Comparison of ENCODE assay signal across 1 cellular context in genomic region chr9:135500525-135501260, GRCh38.
TF ChIP-seq lines count a peak whose summit lies in the region.

Gene MRPS2 (plus strand): TSS chr9:135500682. CDS start chr9:135500711, 29 bp downstream.

TF ChIP-seq in WTC11, 78 proteins besides CTCF, POLR2A, EP300 and RAD21 (continued from another document and continues in another):
- TF ChIP-seq CREM (CRISPR knock-in tag; IDR thresholded peaks at IDR 0.05) = 0 out of 2 replicates have a peak, but pooled peaks have one; percentile 27
- TF ChIP-seq, protein P1, sequence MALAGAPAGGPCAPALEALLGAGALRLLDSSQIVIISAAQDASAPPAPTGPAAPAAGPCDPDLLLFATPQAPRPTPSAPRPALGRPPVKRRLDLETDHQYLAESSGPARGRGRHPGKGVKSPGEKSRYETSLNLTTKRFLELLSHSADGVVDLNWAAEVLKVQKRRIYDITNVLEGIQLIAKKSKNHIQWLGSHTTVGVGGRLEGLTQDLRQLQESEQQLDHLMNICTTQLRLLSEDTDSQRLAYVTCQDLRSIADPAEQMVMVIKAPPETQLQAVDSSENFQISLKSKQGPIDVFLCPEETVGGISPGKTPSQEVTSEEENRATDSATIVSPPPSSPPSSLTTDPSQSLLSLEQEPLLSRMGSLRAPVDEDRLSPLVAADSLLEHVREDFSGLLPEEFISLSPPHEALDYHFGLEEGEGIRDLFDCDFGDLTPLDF (CRISPR knock-in tag; IDR thresholded peaks at IDR 0.05) = no peak
- no peak for TF ChIP-seq GTF2I (CRISPR knock-in tag; conservative IDR thresholded peaks at IDR 0.05)
- TF ChIP-seq ZNF671 (CRISPR knock-in tag; IDR thresholded peaks at IDR 0.05) = no peak
- TF ChIP-seq JUN (CRISPR knock-in tag; IDR thresholded peaks at IDR 0.05) = no peak
- TF ChIP-seq, protein P2, sequence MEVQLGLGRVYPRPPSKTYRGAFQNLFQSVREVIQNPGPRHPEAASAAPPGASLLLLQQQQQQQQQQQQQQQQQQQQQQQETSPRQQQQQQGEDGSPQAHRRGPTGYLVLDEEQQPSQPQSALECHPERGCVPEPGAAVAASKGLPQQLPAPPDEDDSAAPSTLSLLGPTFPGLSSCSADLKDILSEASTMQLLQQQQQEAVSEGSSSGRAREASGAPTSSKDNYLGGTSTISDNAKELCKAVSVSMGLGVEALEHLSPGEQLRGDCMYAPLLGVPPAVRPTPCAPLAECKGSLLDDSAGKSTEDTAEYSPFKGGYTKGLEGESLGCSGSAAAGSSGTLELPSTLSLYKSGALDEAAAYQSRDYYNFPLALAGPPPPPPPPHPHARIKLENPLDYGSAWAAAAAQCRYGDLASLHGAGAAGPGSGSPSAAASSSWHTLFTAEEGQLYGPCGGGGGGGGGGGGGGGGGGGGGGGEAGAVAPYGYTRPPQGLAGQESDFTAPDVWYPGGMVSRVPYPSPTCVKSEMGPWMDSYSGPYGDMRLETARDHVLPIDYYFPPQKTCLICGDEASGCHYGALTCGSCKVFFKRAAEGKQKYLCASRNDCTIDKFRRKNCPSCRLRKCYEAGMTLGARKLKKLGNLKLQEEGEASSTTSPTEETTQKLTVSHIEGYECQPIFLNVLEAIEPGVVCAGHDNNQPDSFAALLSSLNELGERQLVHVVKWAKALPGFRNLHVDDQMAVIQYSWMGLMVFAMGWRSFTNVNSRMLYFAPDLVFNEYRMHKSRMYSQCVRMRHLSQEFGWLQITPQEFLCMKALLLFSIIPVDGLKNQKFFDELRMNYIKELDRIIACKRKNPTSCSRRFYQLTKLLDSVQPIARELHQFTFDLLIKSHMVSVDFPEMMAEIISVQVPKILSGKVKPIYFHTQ (CRISPR knock-in tag; IDR thresholded peaks at IDR 0.05) = no peak
- peak; percentile 62 for TF ChIP-seq TEAD1 (CRISPR knock-in tag; IDR thresholded peaks at IDR 0.05)
- no peak for TF ChIP-seq ARID4B (CRISPR knock-in tag; IDR thresholded peaks at IDR 0.05; ENCODE audit: borderline replicate concordance)
- TF ChIP-seq SOX15 (CRISPR knock-in tag; IDR thresholded peaks at IDR 0.05) = no peak
- TF ChIP-seq NR3C1 (CRISPR knock-in tag; conservative IDR thresholded peaks at IDR 0.05; ENCODE audit: low read depth) = 0 out of 2 replicates have a peak, but pooled peaks have one; percentile 52
- TF ChIP-seq SMAD3 (CRISPR knock-in tag; IDR thresholded peaks at IDR 0.05; ENCODE audit: borderline replicate concordance) = peak; percentile 69; the same call in 1 of the 2 replicates
- no peak for TF ChIP-seq TCF7 (CRISPR knock-in tag; IDR thresholded peaks at IDR 0.05; ENCODE audit: low read depth)
- TF ChIP-seq, protein P3, sequence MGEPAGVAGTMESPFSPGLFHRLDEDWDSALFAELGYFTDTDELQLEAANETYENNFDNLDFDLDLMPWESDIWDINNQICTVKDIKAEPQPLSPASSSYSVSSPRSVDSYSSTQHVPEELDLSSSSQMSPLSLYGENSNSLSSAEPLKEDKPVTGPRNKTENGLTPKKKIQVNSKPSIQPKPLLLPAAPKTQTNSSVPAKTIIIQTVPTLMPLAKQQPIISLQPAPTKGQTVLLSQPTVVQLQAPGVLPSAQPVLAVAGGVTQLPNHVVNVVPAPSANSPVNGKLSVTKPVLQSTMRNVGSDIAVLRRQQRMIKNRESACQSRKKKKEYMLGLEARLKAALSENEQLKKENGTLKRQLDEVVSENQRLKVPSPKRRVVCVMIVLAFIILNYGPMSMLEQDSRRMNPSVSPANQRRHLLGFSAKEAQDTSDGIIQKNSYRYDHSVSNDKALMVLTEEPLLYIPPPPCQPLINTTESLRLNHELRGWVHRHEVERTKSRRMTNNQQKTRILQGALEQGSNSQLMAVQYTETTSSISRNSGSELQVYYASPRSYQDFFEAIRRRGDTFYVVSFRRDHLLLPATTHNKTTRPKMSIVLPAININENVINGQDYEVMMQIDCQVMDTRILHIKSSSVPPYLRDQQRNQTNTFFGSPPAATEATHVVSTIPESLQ (CRISPR knock-in tag; IDR thresholded peaks at IDR 0.05) = no peak
- no peak for TF ChIP-seq CREB1 (CRISPR knock-in tag; IDR thresholded peaks at IDR 0.05)
- TF ChIP-seq, protein P4, sequence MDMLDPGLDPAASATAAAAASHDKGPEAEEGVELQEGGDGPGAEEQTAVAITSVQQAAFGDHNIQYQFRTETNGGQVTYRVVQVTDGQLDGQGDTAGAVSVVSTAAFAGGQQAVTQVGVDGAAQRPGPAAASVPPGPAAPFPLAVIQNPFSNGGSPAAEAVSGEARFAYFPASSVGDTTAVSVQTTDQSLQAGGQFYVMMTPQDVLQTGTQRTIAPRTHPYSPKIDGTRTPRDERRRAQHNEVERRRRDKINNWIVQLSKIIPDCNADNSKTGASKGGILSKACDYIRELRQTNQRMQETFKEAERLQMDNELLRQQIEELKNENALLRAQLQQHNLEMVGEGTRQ (CRISPR knock-in tag; IDR thresholded peaks at IDR 0.05) = peak; percentile 42; the same call in 1 of the 2 replicates
- TF ChIP-seq PRRX2 (CRISPR knock-in tag; IDR thresholded peaks at IDR 0.05) = no peak
- no peak for TF ChIP-seq CBFB (CRISPR knock-in tag; IDR thresholded peaks at IDR 0.05; ENCODE audit: low read depth)
- TF ChIP-seq EMX1 (CRISPR knock-in tag; IDR thresholded peaks at IDR 0.05) = no peak
- TF ChIP-seq, protein P5, sequence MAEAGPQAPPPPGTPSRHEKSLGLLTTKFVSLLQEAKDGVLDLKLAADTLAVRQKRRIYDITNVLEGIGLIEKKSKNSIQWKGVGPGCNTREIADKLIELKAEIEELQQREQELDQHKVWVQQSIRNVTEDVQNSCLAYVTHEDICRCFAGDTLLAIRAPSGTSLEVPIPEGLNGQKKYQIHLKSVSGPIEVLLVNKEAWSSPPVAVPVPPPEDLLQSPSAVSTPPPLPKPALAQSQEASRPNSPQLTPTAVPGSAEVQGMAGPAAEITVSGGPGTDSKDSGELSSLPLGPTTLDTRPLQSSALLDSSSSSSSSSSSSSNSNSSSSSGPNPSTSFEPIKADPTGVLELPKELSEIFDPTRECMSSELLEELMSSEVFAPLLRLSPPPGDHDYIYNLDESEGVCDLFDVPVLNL (CRISPR knock-in tag; IDR thresholded peaks at IDR 0.05; ENCODE audit: borderline replicate concordance, low read depth) = peak; percentile 69; the same call in 1 of the 2 replicates
- TF ChIP-seq ZNF416 (CRISPR knock-in tag; IDR thresholded peaks at IDR 0.05) = no peak
- no peak for TF ChIP-seq AFF4 (CRISPR knock-in tag; IDR thresholded peaks at IDR 0.05; ENCODE audit: borderline replicate concordance)
- TF ChIP-seq, protein P6, sequence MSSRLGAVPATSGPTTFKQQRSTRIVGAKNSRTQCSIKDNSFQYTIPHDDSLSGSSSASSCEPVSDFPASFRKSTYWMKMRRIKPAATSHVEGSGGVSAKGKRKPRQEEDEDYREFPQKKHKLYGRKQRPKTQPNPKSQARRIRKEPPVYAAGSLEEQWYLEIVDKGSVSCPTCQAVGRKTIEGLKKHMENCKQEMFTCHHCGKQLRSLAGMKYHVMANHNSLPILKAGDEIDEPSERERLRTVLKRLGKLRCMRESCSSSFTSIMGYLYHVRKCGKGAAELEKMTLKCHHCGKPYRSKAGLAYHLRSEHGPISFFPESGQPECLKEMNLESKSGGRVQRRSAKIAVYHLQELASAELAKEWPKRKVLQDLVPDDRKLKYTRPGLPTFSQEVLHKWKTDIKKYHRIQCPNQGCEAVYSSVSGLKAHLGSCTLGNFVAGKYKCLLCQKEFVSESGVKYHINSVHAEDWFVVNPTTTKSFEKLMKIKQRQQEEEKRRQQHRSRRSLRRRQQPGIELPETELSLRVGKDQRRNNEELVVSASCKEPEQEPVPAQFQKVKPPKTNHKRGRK (CRISPR knock-in tag; IDR thresholded peaks at IDR 0.05; ENCODE audit: borderline replicate concordance) = no peak
- TF ChIP-seq KAT7 (CRISPR knock-in tag; IDR thresholded peaks at IDR 0.05; ENCODE audit: borderline replicate concordance) = 0 out of 2 replicates have a peak, but pooled peaks have one; percentile 46
- TF ChIP-seq ZNF532 (CRISPR knock-in tag; IDR thresholded peaks at IDR 0.05; ENCODE audit: borderline replicate concordance) = no peak
- no peak for TF ChIP-seq JAZF1 (CRISPR knock-in tag; IDR thresholded peaks at IDR 0.05)
- TF ChIP-seq ZNF219 (CRISPR knock-in tag; IDR thresholded peaks at IDR 0.05; ENCODE audit: borderline replicate concordance) = no peak
- no peak for TF ChIP-seq IRF2 (CRISPR knock-in tag; IDR thresholded peaks at IDR 0.05; ENCODE audit: borderline replicate concordance, low read depth)
- TF ChIP-seq SMAD4 (CRISPR knock-in tag; IDR thresholded peaks at IDR 0.05) = no peak
- no peak for TF ChIP-seq USF1 (CRISPR knock-in tag; IDR thresholded peaks at IDR 0.05)
- peak; percentile 88 for TF ChIP-seq ETV6 (CRISPR knock-in tag; IDR thresholded peaks at IDR 0.05)
